ENCODE assay signal across 2 cellular contexts in genomic region chr6:28585335-28585734, GRCh38.
TF ChIP-seq lines count a peak whose summit lies in the region.

No MANE protein-coding gene starts in this region.

TF ChIP-seq in SK-N-SH, 30 proteins besides CTCF, POLR2A, EP300 and RAD21 (continued from another document):
- TF ChIP-seq USF1 (IDR thresholded peaks at IDR 0.05; ENCODE audit: borderline replicate concordance, low read depth) (no peak), FOSL2 (IDR thresholded peaks at IDR 0.05; ENCODE audit: borderline replicate concordance, low read depth) (peak; percentile 22; the same call in 1 of the 2 replicates)

TF ChIP-seq in SK-N-SH treated with all-trans-retinoic acid at 6 μM for 48 hours, 23 proteins besides CTCF, POLR2A, EP300 and RAD21 (continued from another document):
- TF ChIP-seq PATZ1 (CRISPR knock-in tag; IDR thresholded peaks at IDR 0.05; ENCODE audit: borderline replicate concordance) (no peak), ZNF565 (CRISPR knock-in tag; conservative IDR thresholded peaks at IDR 0.05; ENCODE audit: low read depth) (no peak), TSHZ2 (CRISPR knock-in tag; IDR thresholded peaks at IDR 0.05) (no peak), ZFP3 (CRISPR knock-in tag; IDR thresholded peaks at IDR 0.05) (no peak), ZNF8 (CRISPR knock-in tag; IDR thresholded peaks at IDR 0.05) (no peak), CSRNP3 (CRISPR knock-in tag; IDR thresholded peaks at IDR 0.05) (no peak), SNAI2 (CRISPR knock-in tag; IDR thresholded peaks at IDR 0.05) (no peak), OSR1 (CRISPR knock-in tag; IDR thresholded peaks at IDR 0.05) (no peak), ESRRG (CRISPR knock-in tag; IDR thresholded peaks at IDR 0.05) (no peak)
